In the genomic region with DNA sequence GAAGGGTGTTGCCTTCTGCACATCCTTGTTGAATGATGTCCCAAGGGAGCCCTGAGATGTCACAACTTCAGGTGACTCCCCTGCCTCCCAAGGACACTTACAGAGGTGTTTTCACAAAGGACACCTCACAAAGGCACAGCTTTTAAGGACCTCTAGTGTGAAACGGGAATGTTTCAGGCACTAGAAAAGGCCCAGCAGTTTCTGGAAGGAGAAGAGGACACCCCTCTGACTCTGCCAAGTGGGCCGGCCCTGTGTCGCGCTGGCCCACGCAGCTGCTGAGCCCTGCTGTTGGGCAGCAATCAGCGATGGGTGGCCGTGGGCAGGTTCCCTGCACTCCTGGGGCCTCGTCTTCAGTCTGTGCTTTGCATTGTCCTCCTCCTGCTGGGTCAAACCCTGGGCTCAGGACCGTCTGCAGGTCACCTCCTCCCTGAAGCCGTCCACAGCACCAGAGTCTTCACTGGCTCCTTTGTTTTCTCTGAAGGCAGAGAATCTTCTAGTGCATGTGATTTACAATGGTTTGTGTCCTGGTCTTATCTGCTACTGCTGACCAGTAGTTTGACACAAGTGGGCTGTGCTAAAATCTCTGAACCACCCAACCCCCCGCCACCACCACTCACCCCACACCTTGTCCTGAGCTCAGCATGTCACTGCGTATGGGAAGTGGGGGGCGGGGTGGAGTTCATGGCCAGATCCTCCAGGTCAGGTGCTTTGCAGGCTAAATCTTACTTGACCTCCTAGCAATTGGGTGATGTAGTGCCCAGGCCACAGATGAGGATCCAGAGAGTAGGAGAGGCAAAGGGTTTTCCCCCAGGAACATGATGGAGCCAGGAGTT, we compare ENCODE assay signal across 1 cellular context.
A peak's percentile ranks its signal among the peaks of the same experiment; 100 is the strongest.
TF ChIP-seq lines count a peak whose summit lies in the region.

No MANE protein-coding gene starts in this region.

TF ChIP-seq in HepG2, 621 proteins besides CTCF, POLR2A, EP300 and RAD21:
- TF ChIP-seq ADNP (CRISPR knock-in tag; IDR thresholded peaks at IDR 0.05) = no peak
- TF ChIP-seq ISL2 (CRISPR knock-in tag; IDR thresholded peaks at IDR 0.05) = no peak
- TF ChIP-seq ZBTB2 (CRISPR knock-in tag; IDR thresholded peaks at IDR 0.05; ENCODE audit: low read depth) = no peak
- TF ChIP-seq, protein P1, sequence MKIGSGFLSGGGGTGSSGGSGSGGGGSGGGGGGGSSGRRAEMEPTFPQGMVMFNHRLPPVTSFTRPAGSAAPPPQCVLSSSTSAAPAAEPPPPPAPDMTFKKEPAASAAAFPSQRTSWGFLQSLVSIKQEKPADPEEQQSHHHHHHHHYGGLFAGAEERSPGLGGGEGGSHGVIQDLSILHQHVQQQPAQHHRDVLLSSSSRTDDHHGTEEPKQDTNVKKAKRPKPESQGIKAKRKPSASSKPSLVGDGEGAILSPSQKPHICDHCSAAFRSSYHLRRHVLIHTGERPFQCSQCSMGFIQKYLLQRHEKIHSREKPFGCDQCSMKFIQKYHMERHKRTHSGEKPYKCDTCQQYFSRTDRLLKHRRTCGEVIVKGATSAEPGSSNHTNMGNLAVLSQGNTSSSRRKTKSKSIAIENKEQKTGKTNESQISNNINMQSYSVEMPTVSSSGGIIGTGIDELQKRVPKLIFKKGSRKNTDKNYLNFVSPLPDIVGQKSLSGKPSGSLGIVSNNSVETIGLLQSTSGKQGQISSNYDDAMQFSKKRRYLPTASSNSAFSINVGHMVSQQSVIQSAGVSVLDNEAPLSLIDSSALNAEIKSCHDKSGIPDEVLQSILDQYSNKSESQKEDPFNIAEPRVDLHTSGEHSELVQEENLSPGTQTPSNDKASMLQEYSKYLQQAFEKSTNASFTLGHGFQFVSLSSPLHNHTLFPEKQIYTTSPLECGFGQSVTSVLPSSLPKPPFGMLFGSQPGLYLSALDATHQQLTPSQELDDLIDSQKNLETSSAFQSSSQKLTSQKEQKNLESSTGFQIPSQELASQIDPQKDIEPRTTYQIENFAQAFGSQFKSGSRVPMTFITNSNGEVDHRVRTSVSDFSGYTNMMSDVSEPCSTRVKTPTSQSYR (CRISPR knock-in tag; IDR thresholded peaks at IDR 0.05; ENCODE audit: borderline replicate concordance) = 0 out of 2 replicates have a peak, but pooled peaks have one; percentile 43
- TF ChIP-seq SRY (CRISPR knock-in tag; IDR thresholded peaks at IDR 0.05) = no peak
- TF ChIP-seq, protein P2, sequence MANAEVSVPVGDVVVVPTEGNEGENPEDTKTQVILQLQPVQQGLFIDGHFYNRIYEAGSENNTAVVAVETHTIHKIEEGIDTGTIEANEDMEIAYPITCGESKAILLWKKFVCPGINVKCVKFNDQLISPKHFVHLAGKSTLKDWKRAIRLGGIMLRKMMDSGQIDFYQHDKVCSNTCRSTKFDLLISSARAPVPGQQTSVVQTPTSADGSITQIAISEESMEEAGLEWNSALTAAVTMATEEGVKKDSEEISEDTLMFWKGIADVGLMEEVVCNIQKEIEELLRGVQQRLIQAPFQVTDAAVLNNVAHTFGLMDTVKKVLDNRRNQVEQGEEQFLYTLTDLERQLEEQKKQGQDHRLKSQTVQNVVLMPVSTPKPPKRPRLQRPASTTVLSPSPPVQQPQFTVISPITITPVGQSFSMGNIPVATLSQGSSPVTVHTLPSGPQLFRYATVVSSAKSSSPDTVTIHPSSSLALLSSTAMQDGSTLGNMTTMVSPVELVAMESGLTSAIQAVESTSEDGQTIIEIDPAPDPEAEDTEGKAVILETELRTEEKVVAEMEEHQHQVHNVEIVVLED (CRISPR knock-in tag; IDR thresholded peaks at IDR 0.05; ENCODE audit: borderline replicate concordance) = no peak
- TF ChIP-seq MTA1 (CRISPR knock-in tag; IDR thresholded peaks at IDR 0.05; ENCODE audit: borderline replicate concordance) = peak; percentile 6; the same call in 1 of the 2 replicates
- no peak for TF ChIP-seq ZNF770 (CRISPR knock-in tag; IDR thresholded peaks at IDR 0.05)
- 0 out of 2 replicates have a peak, but pooled peaks have one; percentile 2 for TF ChIP-seq PHF21A (CRISPR knock-in tag; IDR thresholded peaks at IDR 0.05)
- no peak for TF ChIP-seq SETDB1 (CRISPR knock-in tag; IDR thresholded peaks at IDR 0.05; ENCODE audit: borderline replicate concordance)
- TF ChIP-seq DPF2 (CRISPR knock-in tag; IDR thresholded peaks at IDR 0.05; ENCODE audit: borderline replicate concordance, low read depth) = no peak
- TF ChIP-seq ZSCAN29 (CRISPR knock-in tag; conservative IDR thresholded peaks at IDR 0.05) = 0 out of 2 replicates have a peak, but pooled peaks have one; percentile 8
- TF ChIP-seq, protein P3, sequence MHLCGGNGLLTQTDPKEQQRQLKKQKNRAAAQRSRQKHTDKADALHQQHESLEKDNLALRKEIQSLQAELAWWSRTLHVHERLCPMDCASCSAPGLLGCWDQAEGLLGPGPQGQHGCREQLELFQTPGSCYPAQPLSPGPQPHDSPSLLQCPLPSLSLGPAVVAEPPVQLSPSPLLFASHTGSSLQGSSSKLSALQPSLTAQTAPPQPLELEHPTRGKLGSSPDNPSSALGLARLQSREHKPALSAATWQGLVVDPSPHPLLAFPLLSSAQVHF (CRISPR knock-in tag; IDR thresholded peaks at IDR 0.05) = no peak
- TF ChIP-seq RCOR2 (CRISPR knock-in tag; IDR thresholded peaks at IDR 0.05) = no peak
- TF ChIP-seq, protein P4, sequence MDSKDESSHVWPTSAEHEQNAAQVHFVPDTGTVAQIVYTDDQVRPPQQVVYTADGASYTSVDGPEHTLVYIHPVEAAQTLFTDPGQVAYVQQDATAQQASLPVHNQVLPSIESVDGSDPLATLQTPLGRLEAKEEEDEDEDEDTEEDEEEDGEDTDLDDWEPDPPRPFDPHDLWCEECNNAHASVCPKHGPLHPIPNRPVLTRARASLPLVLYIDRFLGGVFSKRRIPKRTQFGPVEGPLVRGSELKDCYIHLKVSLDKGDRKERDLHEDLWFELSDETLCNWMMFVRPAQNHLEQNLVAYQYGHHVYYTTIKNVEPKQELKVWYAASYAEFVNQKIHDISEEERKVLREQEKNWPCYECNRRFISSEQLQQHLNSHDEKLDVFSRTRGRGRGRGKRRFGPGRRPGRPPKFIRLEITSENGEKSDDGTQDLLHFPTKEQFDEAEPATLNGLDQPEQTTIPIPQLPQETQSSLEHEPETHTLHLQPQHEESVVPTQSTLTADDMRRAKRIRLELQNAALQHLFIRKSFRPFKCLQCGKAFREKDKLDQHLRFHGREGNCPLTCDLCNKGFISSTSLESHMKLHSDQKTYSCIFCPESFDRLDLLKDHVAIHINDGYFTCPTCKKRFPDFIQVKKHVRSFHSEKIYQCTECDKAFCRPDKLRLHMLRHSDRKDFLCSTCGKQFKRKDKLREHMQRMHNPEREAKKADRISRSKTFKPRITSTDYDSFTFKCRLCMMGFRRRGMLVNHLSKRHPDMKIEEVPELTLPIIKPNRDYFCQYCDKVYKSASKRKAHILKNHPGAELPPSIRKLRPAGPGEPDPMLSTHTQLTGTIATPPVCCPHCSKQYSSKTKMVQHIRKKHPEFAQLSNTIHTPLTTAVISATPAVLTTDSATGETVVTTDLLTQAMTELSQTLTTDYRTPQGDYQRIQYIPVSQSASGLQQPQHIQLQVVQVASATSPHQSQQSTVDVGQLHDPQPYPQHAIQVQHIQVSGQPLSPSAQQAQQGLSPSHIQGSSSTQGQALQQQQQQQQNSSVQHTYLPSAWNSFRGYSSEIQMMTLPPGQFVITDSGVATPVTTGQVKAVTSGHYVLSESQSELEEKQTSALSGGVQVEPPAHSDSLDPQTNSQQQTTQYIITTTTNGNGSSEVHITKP (CRISPR knock-in tag; IDR thresholded peaks at IDR 0.05; ENCODE audit: low read depth) = peak; percentile 63; the same call in 1 of the 2 replicates
